ENCODE assay signal across 15 cellular contexts in the genomic region with DNA sequence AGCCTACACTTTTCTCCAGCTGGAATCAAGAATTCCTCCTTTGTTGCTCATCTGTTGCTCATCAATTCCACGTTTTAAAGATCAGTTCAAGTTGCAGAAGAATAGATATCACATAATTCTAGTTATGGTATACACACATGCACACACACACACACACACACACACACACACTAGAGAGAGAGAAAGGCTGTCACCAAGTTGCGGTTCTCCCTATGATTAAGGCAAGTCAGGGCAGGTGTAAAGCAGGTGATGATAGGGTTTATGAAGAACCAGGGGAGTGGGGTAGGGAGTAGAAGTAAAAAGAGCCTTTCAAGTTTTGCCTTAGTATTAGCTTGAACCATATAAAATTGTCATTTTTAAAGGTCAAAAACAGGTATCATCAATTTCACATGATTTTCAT. TPM values are rescaled to one million over a fixed set of nuclear protein-coding genes. Genes with fewer than 3 reads are reported as not detected.
DNase-seq lines count a peak whose midpoint lies in the region; ATAC-seq and TF ChIP-seq lines count a peak whose summit lies in the region.
"Had no signal": no experiment of that assay in that cellular context is flagged by ENCODE, and none has a peak within 500 bp of the region (broad histone marks: within the 10 kb centered on the region; RNA-seq: fewer than 3 reads in every experiment).

No MANE protein-coding gene starts in this region.

- TF ChIP-seq POLR2A in spleen (IDR thresholded peaks at IDR 0.05), result no peak

- H3K4me1 Mint-ChIP-seq in activated CD4-positive, alpha-beta T cell treated with anti-CD3 and anti-CD28 coated beads, Interleukin-2, amount 10 ng/mL, durations not matched to agents 24 days and 14 days, result peaks cover 65% of the 10 kb centered on the region
- peaks cover 74% of the 10 kb centered on the region for H3K4me1 Mint-ChIP-seq in activated T-helper 1 cell treated with anti-CD3 and anti-CD28 coated beads, Interleukin-12 subunit alpha, Interleukin-12 subunit beta, Interleukin-2, Interleukin-4 antibody, amounts not matched to agents 30 ng/mL and 10 ng/mL and 1 ng/mL, durations not matched to agents 14 hours and 24 hours and 36 hours (ENCODE audit: low read depth)
- peaks cover 38 to 86% (median 80%) of the 10 kb centered on the region in 4 donors for H3K4me1 Mint-ChIP-seq in naive thymus-derived CD8-positive, alpha-beta T cell

- peak overlapping the region; percentile 87 for H3K27ac Mint-ChIP-seq in activated CD4-positive, alpha-beta T cell treated with anti-CD3 and anti-CD28 coated beads, Interleukin-2, amount 10 ng/mL, durations not matched to agents 24 days and 14 days
- peak overlapping the region; percentile 93 for H3K27ac Mint-ChIP-seq in activated T-helper 1 cell treated with anti-CD3 and anti-CD28 coated beads, Interleukin-12 subunit alpha, Interleukin-12 subunit beta, Interleukin-2, Interleukin-4 antibody, amounts not matched to agents 30 ng/mL and 10 ng/mL and 1 ng/mL, durations not matched to agents 14 hours and 24 hours and 36 hours
- peak overlapping the region; percentile 75 to 98 (median 92) for H3K27ac Mint-ChIP-seq in naive thymus-derived CD8-positive, alpha-beta T cell
- H3K27ac Mint-ChIP-seq: IgD-negative memory B cell had no signal

- peak overlapping the region in 1 of 8 donors; percentile 56 for H3K27ac ChIP-seq in spleen

- no peaks in the 10 kb centered on the region for H3K9me3 Mint-ChIP-seq in activated CD4-positive, alpha-beta T cell treated with anti-CD3 and anti-CD28 coated beads, Interleukin-2, amount 10 ng/mL, durations not matched to agents 24 days and 14 days
- H3K9me3 Mint-ChIP-seq in activated T-helper 1 cell treated with anti-CD3 and anti-CD28 coated beads, Interleukin-12 subunit alpha, Interleukin-12 subunit beta, Interleukin-2, Interleukin-4 antibody, amounts not matched to agents 30 ng/mL and 10 ng/mL and 1 ng/mL, durations not matched to agents 14 hours and 24 hours and 36 hours, result no peaks in the 10 kb centered on the region
- H3K9me3 Mint-ChIP-seq in naive thymus-derived CD8-positive, alpha-beta T cell, result no peaks in the 10 kb centered on the region
- H3K9me3 Mint-ChIP-seq: IgD-negative memory B cell had no signal

- DNase-seq in activated CD4-positive, alpha-beta T cell treated with anti-CD3 and anti-CD28 coated beads, Interleukin-2, amount 10 ng/mL, durations not matched to agents 24 days and 14 days, result no peak
- DNase-seq in activated CD4-positive, alpha-beta T cell treated with anti-CD3 and anti-CD28 coated beads, Interleukin-2, amount 50 U/mL, for 1 hour, result no peak
- DNase-seq in NCI-H146 treated with DMSO at 0.1 percent for 48 hours (lab: John Stamatoyannopoulos, UW; ENCODE audit: unreplicated experiment) (peak; percentile 26), spleen (no peak), RPMI8226 (no peak)
- no peak for DNase-seq in activated T-helper 1 cell treated with anti-CD3 and anti-CD28 coated beads, Interleukin-12 subunit alpha, Interleukin-12 subunit beta, Interleukin-2, Interleukin-4 antibody, amounts not matched to agents 30 ng/mL and 10 ng/mL and 1 ng/mL, durations not matched to agents 14 hours and 24 hours and 36 hours (ENCODE audit: low spot score)
- no peak for DNase-seq in naive thymus-derived CD8-positive, alpha-beta T cell
- DNase-seq: central memory CD4-positive, alpha-beta T cell; NCI-H1092; stimulated activated naive CD8-positive, alpha-beta T cell treated with anti-CD3 and anti-CD28 coated beads, Interleukin-15, Interleukin-2, amounts not matched to agents 100 U/mL and 50 U/mL, for 24 hours had no signal

- H3K4me1 ChIP-seq in spleen, result peaks cover 0 to 36% (median 10%) of the 10 kb centered on the region in 6 donors

- H3K36me3 Mint-ChIP-seq in activated CD4-positive, alpha-beta T cell treated with anti-CD3 and anti-CD28 coated beads, Interleukin-2, amount 10 ng/mL, durations not matched to agents 24 days and 14 days (ENCODE audit: low read depth), result peaks cover under 1% of the 10 kb centered on the region
- H3K36me3 Mint-ChIP-seq in activated T-helper 1 cell treated with anti-CD3 and anti-CD28 coated beads, Interleukin-12 subunit alpha, Interleukin-12 subunit beta, Interleukin-2, Interleukin-4 antibody, amounts not matched to agents 30 ng/mL and 10 ng/mL and 1 ng/mL, durations not matched to agents 14 hours and 24 hours and 36 hours (ENCODE audit: low read depth), result no peaks in the 10 kb centered on the region
- no peaks in the 10 kb centered on the region for H3K36me3 Mint-ChIP-seq in naive thymus-derived CD8-positive, alpha-beta T cell

- H3K4me3 Mint-ChIP-seq in activated CD4-positive, alpha-beta T cell treated with anti-CD3 and anti-CD28 coated beads, Interleukin-2, amount 10 ng/mL, durations not matched to agents 24 days and 14 days, result peak overlapping the region; percentile 8
- H3K4me3 Mint-ChIP-seq in activated T-helper 1 cell treated with anti-CD3 and anti-CD28 coated beads, Interleukin-12 subunit alpha, Interleukin-12 subunit beta, Interleukin-2, Interleukin-4 antibody, amounts not matched to agents 30 ng/mL and 10 ng/mL and 1 ng/mL, durations not matched to agents 14 hours and 24 hours and 36 hours, result no peak overlapping the region
- H3K4me3 Mint-ChIP-seq in naive thymus-derived CD8-positive, alpha-beta T cell, result peak overlapping the region in 6 of 10 donors; percentile 12 to 64 (median 38)
- H3K4me3 Mint-ChIP-seq: IgD-negative memory B cell had no signal

- POLR2A ChIA-PET in naive thymus-derived CD8-positive, alpha-beta T cell (lab: Charles Lee), result interaction anchor here (0.7 to 17.5 kb wide), 9 partner anchors 10 to 94 kb away, joined by 3 to 631 read pairs (median 7); a partner anchor contains a TSS

- H3K27me3 ChIP-seq in spleen (replicated peaks in 1 of 7), result no peaks in the 10 kb centered on the region

- H3K9me3 ChIP-seq in spleen, result no peaks in the 10 kb centered on the region

- no peak for ATAC-seq in naive thymus-derived CD8-positive, alpha-beta T cell
- ATAC-seq in GM18873 (IDR thresholded peaks at IDR 0.05; ENCODE audit: low FRiP score, unreplicated experiment), result no peak

- H3K4me3 ChIP-seq in spleen, result no peak overlapping the region

- 68 to 84% (median 82%) methylated on average over 2 of the region's 2 CpGs for WGBS in spleen, 5 donors

- no peaks in the 10 kb centered on the region for H3K27me3 Mint-ChIP-seq in activated CD4-positive, alpha-beta T cell treated with anti-CD3 and anti-CD28 coated beads, Interleukin-2, amount 10 ng/mL, durations not matched to agents 24 days and 14 days
- H3K27me3 Mint-ChIP-seq in activated T-helper 1 cell treated with anti-CD3 and anti-CD28 coated beads, Interleukin-12 subunit alpha, Interleukin-12 subunit beta, Interleukin-2, Interleukin-4 antibody, amounts not matched to agents 30 ng/mL and 10 ng/mL and 1 ng/mL, durations not matched to agents 14 hours and 24 hours and 36 hours (ENCODE audit: insufficient read depth), result no peaks in the 10 kb centered on the region
- no peaks in the 10 kb centered on the region for H3K27me3 Mint-ChIP-seq in naive thymus-derived CD8-positive, alpha-beta T cell
- H3K27me3 Mint-ChIP-seq: IgD-negative memory B cell had no signal

- H3K36me3 ChIP-seq in spleen, result no peaks in the 10 kb centered on the region

- intact Hi-C loops in activated CD4-positive, alpha-beta T cell treated with anti-CD3 and anti-CD28 coated beads, Interleukin-2, amount 10 ng/mL, durations not matched to agents 24 days and 14 days (cut with micrococcal nuclease), result no loop called here
- intact Hi-C loops in activated T-helper 1 cell treated with anti-CD3 and anti-CD28 coated beads, Interleukin-12 subunit alpha, Interleukin-12 subunit beta, Interleukin-2, Interleukin-4 antibody, amounts not matched to agents 30 ng/mL and 10 ng/mL and 1 ng/mL, durations not matched to agents 14 hours and 24 hours and 36 hours (cut with micrococcal nuclease), result loop anchor here (5.0 kb wide), 1 partner anchor 157 kb away; no protein-coding TSS in a partner anchor
- intact Hi-C loops in spleen (cut with DNase I; ENCODE audit: low total_unique reads), result loop anchor here (5.0 kb wide), 1 partner anchor 93 kb away; no protein-coding TSS in a partner anchor

- TF ChIP-seq CTCF in spleen (IDR thresholded peaks at IDR 0.05 in 8 of 11, conservative IDR thresholded peaks at IDR 0.05 in 3 of 11), result no peak

RNA-seq across cellular contexts. Expression of a gene that starts 31.7 kb away (rescaled TPM):
- total RNA-seq in activated CD4-positive, alpha-beta T cell treated with anti-CD3 and anti-CD28 coated beads, Interleukin-2, amount 10 ng/mL, durations not matched to agents 24 days and 14 days, result not detected in 2 replicates
- total RNA-seq in activated T-helper 1 cell treated with anti-CD3 and anti-CD28 coated beads, Interleukin-12 subunit alpha, Interleukin-12 subunit beta, Interleukin-2, Interleukin-4 antibody, amounts not matched to agents 30 ng/mL and 10 ng/mL and 1 ng/mL, durations not matched to agents 14 hours and 24 hours and 36 hours, result not detected in 2 replicates
- not detected for total RNA-seq in naive thymus-derived CD8-positive, alpha-beta T cell
- not detected for polyA plus RNA-seq in naive thymus-derived CD8-positive, alpha-beta T cell
- total RNA-seq in spleen, result 1 to 10 TPM in 3 of 7 donors, under 1 TPM in 1, not detected in 3; 0.85 to 1.4 (median 1.2) TPM
- under 1 TPM; 0.09 to 0.26 (median 0.21) TPM for polyA plus RNA-seq in spleen
- total RNA-seq: H4, mesenteric fat pad, osteocyte had no signal
- polyA plus RNA-seq: IgD-negative memory B cell had no signal

RNA-seq across cellular contexts. Expression of a gene that starts 41.6 kb away (rescaled TPM):
- total RNA-seq in activated CD4-positive, alpha-beta T cell treated with anti-CD3 and anti-CD28 coated beads, Interleukin-2, amount 10 ng/mL, durations not matched to agents 24 days and 14 days, result 0.14 and 0.28 TPM in 2 replicates
- 0.10 and 0.16 TPM in 2 replicates for total RNA-seq in activated T-helper 1 cell treated with anti-CD3 and anti-CD28 coated beads, Interleukin-12 subunit alpha, Interleukin-12 subunit beta, Interleukin-2, Interleukin-4 antibody, amounts not matched to agents 30 ng/mL and 10 ng/mL and 1 ng/mL, durations not matched to agents 14 hours and 24 hours and 36 hours
- total RNA-seq in naive thymus-derived CD8-positive, alpha-beta T cell, result under 1 TPM; 0.70 to 0.91 TPM
- polyA plus RNA-seq in naive thymus-derived CD8-positive, alpha-beta T cell, result under 1 TPM; 0.15 to 0.68 (median 0.60) TPM
- 1 to 10 TPM in 1 of 7 donors, under 1 TPM in 6; 0.20 to 1.3 (median 0.46) TPM for total RNA-seq in spleen
- under 1 TPM; 0.16 to 0.59 (median 0.33) TPM for polyA plus RNA-seq in spleen
- total RNA-seq: H4, mesenteric fat pad, osteocyte had no signal

RNA-seq across cellular contexts. Expression of a gene that starts 59.0 kb away (rescaled TPM):
- 86.6 and 89.9 TPM in 2 replicates for total RNA-seq in activated CD4-positive, alpha-beta T cell treated with anti-CD3 and anti-CD28 coated beads, Interleukin-2, amount 10 ng/mL, durations not matched to agents 24 days and 14 days
- 87.8 and 88.3 TPM in 2 replicates for total RNA-seq in activated T-helper 1 cell treated with anti-CD3 and anti-CD28 coated beads, Interleukin-12 subunit alpha, Interleukin-12 subunit beta, Interleukin-2, Interleukin-4 antibody, amounts not matched to agents 30 ng/mL and 10 ng/mL and 1 ng/mL, durations not matched to agents 14 hours and 24 hours and 36 hours
- total RNA-seq in naive thymus-derived CD8-positive, alpha-beta T cell, result 100 to 1,000 TPM; 205 to 217 TPM
- polyA plus RNA-seq in naive thymus-derived CD8-positive, alpha-beta T cell, result 100 to 1,000 TPM in 2 of 3 donors, 10 to 100 TPM in 1; 99.2 to 185 (median 147) TPM
- 100 to 1,000 TPM; 114 to 239 (median 171) TPM for total RNA-seq in spleen
- polyA plus RNA-seq in spleen, result 10 to 100 TPM; 32.9 to 39.4 (median 38.3) TPM
- total RNA-seq: osteocyte had no signal
